Comparison of ENCODE assay signal across 36 cellular contexts in the genomic region with DNA sequence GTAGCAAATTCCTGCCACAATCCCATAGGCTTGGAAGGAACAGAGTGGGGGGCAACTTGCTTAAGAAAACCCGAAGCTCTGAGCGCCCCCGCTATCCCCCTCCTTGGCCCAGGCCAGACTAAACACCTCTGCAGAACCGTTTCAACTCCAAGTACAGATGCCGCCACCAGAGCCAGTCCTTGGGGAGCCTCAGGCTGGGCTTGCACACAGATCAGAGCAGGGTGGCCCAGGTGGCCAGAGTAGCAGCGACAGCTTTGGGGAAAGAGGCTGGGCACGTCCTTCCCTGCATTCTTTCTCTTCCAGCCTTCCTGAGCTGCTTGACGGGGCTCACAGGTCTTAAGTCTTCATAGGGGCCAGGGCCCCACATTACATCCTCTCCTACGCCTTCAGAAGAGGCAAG.
"Had no signal": no experiment of that assay in that cellular context is flagged by ENCODE, and none has a peak within 500 bp of the region (broad histone marks: within the 10 kb centered on the region; RNA-seq: fewer than 3 reads in every experiment).

No MANE protein-coding gene starts in this region.

- H3K4me2 ChIP-seq: PC-9 had no signal

- H3K4me1 Mint-ChIP-seq: activated CD4-positive, alpha-beta memory T cell treated with anti-CD3 and anti-CD28 coated beads, Interleukin-2, amount 10 ng/mL, durations not matched to agents 7 days and 5 days; activated CD8-positive, alpha-beta memory T cell treated with anti-CD3 and anti-CD28 coated beads, Interleukin-2, amount 10 ng/mL, durations not matched to agents 7 days and 5 days; activated naive CD4-positive, alpha-beta T cell treated with anti-CD3 and anti-CD28 coated beads, Interleukin-2, amount 10 ng/mL, durations not matched to agents 7 days and 5 days had no signal

- H3K9me3 Mint-ChIP-seq: activated CD4-positive, alpha-beta memory T cell treated with anti-CD3 and anti-CD28 coated beads, Interleukin-2, amount 10 ng/mL, durations not matched to agents 7 days and 5 days; activated naive CD4-positive, alpha-beta T cell treated with anti-CD3 and anti-CD28 coated beads, Interleukin-2, amount 10 ng/mL, durations not matched to agents 7 days and 5 days; activated naive CD8-positive, alpha-beta T cell treated with anti-CD3 and anti-CD28 coated beads, Interleukin-2, amount 50 U/mL, for 24 hours had no signal

- H3K4me3 ChIP-seq: MG63, PC-9 had no signal

- DNase-seq: activated CD4-positive, alpha-beta memory T cell treated with anti-CD3 and anti-CD28 coated beads, Interleukin-2, amount 10 ng/mL, durations not matched to agents 7 days and 5 days; activated CD4-positive, alpha-beta T cell treated with anti-CD3 and anti-CD28 coated beads for 1 hour; activated CD4-positive, alpha-beta T cell treated with anti-CD3 and anti-CD28 coated beads for 48 hours; activated CD4-positive, CD25-positive, alpha-beta regulatory T cell; activated CD8-positive, alpha-beta memory T cell treated with anti-CD3 and anti-CD28 coated beads for 24 hours; activated CD8-positive, alpha-beta memory T cell treated with anti-CD3 and anti-CD28 coated beads, Interleukin-2, amount 10 ng/mL, durations not matched to agents 7 days and 5 days; activated CD8-positive, alpha-beta memory T cell treated with anti-CD3 and anti-CD28 coated beads, Interleukin-2, amount 50 U/mL, for 48 hours; activated effector memory CD4-positive, alpha-beta T cell treated with Interleukin-2 at 50 U/mL for 16 hours; activated naive CD4-positive, alpha-beta T cell treated with anti-CD3 and anti-CD28 coated beads, Interleukin-2, amount 10 ng/mL, durations not matched to agents 7 days and 5 days; activated naive CD8-positive, alpha-beta T cell treated with anti-CD3 and anti-CD28 coated beads, Interleukin-2, amount 50 U/mL, for 24 hours; activated T-cell treated with anti-CD3 and anti-CD28 coated beads, Interleukin-2, amount 50 U/mL, for 48 hours; caudate nucleus; Kasumi-1; KG1; MG63; NCI-H1048; NCI-H1105 treated with DMSO at 0.1 percent for 48 hours; NCI-H1436; NCI-H1694; NCI-H1930; NCI-H2081 treated with DMSO at 0.1 percent for 48 hours; NCI-H226; NCI-H446 treated with DMSO at 0.1 percent for 48 hours; NCI-H524; NK-92 treated with Interleukin-12 subunit alpha and Interleukin-12 subunit beta, amount 100 ng/mL, for 24 hours; PC-9; SIG-M5; T-helper 1 cell; T-helper 2 cell; T-helper 9 cell had no signal

- H3K9me3 ChIP-seq: MG63 had no signal

- H3K27ac ChIP-seq: PC-9, RWPE1, VCaP had no signal

- ATAC-seq: activated CD8-positive, alpha-beta memory T cell treated with anti-CD3 and anti-CD28 coated beads, Interleukin-2, amount 10 ng/mL, durations not matched to agents 7 days and 5 days; activated naive CD8-positive, alpha-beta T cell treated with anti-CD3 and anti-CD28 coated beads, Interleukin-2, amount 50 U/mL, for 24 hours; Right ventricle myocardium inferior; SK-N-SH treated with all-trans-retinoic acid at 6 μM for 48 hours had no signal

- H2AFZ ChIP-seq: PC-9 had no signal

- H3K36me3 ChIP-seq: MG63 had no signal

- H3K4me3 Mint-ChIP-seq: activated CD4-positive, alpha-beta memory T cell treated with anti-CD3 and anti-CD28 coated beads, Interleukin-2, amount 10 ng/mL, durations not matched to agents 7 days and 5 days; activated CD8-positive, alpha-beta memory T cell treated with anti-CD3 and anti-CD28 coated beads, Interleukin-2, amount 10 ng/mL, durations not matched to agents 7 days and 5 days; activated naive CD4-positive, alpha-beta T cell treated with anti-CD3 and anti-CD28 coated beads, Interleukin-2, amount 10 ng/mL, durations not matched to agents 7 days and 5 days; activated naive CD8-positive, alpha-beta T cell; activated naive CD8-positive, alpha-beta T cell treated with anti-CD3 and anti-CD28 coated beads, Interleukin-2, amount 50 U/mL, for 24 hours had no signal

- H3K27ac Mint-ChIP-seq: activated CD4-positive, alpha-beta memory T cell treated with anti-CD3 and anti-CD28 coated beads, Interleukin-2, amount 10 ng/mL, durations not matched to agents 7 days and 5 days; activated CD8-positive, alpha-beta memory T cell treated with anti-CD3 and anti-CD28 coated beads, Interleukin-2, amount 10 ng/mL, durations not matched to agents 7 days and 5 days; activated naive CD4-positive, alpha-beta T cell treated with anti-CD3 and anti-CD28 coated beads, Interleukin-2, amount 10 ng/mL, durations not matched to agents 7 days and 5 days; activated naive CD8-positive, alpha-beta T cell; activated naive CD8-positive, alpha-beta T cell treated with anti-CD3 and anti-CD28 coated beads, Interleukin-2, amount 50 U/mL, for 24 hours had no signal

- H3K36me3 Mint-ChIP-seq: activated CD8-positive, alpha-beta memory T cell treated with anti-CD3 and anti-CD28 coated beads, Interleukin-2, amount 10 ng/mL, durations not matched to agents 7 days and 5 days; activated naive CD4-positive, alpha-beta T cell treated with anti-CD3 and anti-CD28 coated beads, Interleukin-2, amount 10 ng/mL, durations not matched to agents 7 days and 5 days; activated naive CD8-positive, alpha-beta T cell; brain had no signal
